Comparison of ENCODE assay signal across 8 cellular contexts in the genomic region with DNA sequence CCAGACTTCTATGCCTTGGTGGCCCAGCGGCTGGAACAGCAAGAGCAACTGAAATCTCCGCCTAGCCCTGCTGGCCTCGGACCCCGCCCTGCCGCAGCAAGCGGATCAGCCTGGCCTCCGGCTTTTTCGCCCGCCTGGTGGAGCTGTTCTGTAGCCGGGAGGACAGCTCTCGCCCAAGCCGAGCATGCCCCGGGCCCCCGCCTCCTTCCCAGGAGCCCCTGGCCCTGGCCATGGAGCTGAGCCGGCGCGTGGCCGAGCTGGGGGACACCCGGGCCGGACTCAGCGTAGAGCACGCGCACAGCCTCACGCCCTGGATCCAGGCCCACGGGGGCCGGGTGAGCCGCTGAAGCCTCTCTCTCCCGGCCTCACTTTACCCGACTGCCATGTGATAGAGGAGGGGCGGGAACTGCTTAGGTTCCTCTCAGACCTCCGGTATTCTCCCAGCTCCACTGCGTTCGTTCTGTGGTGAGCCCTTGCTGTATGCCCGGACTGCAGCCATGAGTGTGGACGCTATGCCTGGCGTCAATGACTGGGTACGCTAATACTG. TPM values are rescaled to one million over a fixed set of nuclear protein-coding genes. Genes with fewer than 3 reads are reported as not detected.
DNase-seq lines count a peak whose midpoint lies in the region; ATAC-seq and TF ChIP-seq lines count a peak whose summit lies in the region.

No MANE protein-coding gene starts in this region.

- intact Hi-C loops in esophagus squamous epithelium (cut with DNase I), result no loop called here
- intact Hi-C loops in transverse colon (cut with DNase I; ENCODE audit: low total_unique reads), result no loop called here

- no peaks in the 10 kb centered on the region for H3K36me3 Mint-ChIP-seq in neural crest cell (ENCODE audit: low read depth)

- 34 to 87% methylated on average over 3 to 6 of the region's 37 CpGs for WGBS in esophagus squamous epithelium, 2 donors
- WGBS in transverse colon (ENCODE audit: low coverage in 1 of 2), 2 donors, result 38% methylated on average over 37 of the region's 37 CpGs; no CpG with 5 or more reads in 1 of the 2 donors

- no peak overlapping the region for H3K27ac ChIP-seq in esophagus squamous epithelium
- no peak overlapping the region for H3K27ac ChIP-seq in transverse colon

- no peaks in the 10 kb centered on the region for H3K9me3 Mint-ChIP-seq in neural crest cell

- TF ChIP-seq EP300 in transverse colon (IDR thresholded peaks at IDR 0.05; ENCODE audit: low read depth), result no peak

- TF ChIP-seq POLR2A in esophagus squamous epithelium (IDR thresholded peaks at IDR 0.05), result no peak
- TF ChIP-seq POLR2A in transverse colon (IDR thresholded peaks at IDR 0.05), result no peak

- H3K4me1 ChIP-seq in esophagus squamous epithelium (peaks cover 0 to 8% (median 4%) of the 10 kb centered on the region in 3 donors), transverse colon (no peaks in the 10 kb centered on the region)

- H3K27me3 ChIP-seq in esophagus squamous epithelium (peaks cover 0 to 41% (median 0%) of the 10 kb centered on the region in 4 donors), transverse colon (peaks cover 30% of the 10 kb centered on the region)

- peaks cover 19% of the 10 kb centered on the region for H3K27me3 Mint-ChIP-seq in neural crest cell (ENCODE audit: low read depth)

- TF ChIP-seq CTCF in esophagus squamous epithelium (IDR thresholded peaks at IDR 0.05) (peak in 1 of 6 experiments; percentile 38), neural crest cell (conservative IDR thresholded peaks at IDR 0.05) (peak; percentile 47), transverse colon (IDR thresholded peaks at IDR 0.05) (peak in 1 of 5 experiments; percentile 16)

- H3K4me3 ChIP-seq in esophagus squamous epithelium (peak overlapping the region; percentile 6 to 54 (median 32)), transverse colon (peak overlapping the region in 2 of 4 donors; percentile 12 to 38)

- no peak for ATAC-seq in activated CD4-positive, CD25-positive, alpha-beta regulatory T cell treated with anti-CD3 and anti-CD28 coated beads, Interleukin-2, amount 50 U/mL, for 24 hours
- ATAC-seq in GM18907 (IDR thresholded peaks at IDR 0.05; ENCODE audit: unreplicated experiment), result no peak

- no peaks in the 10 kb centered on the region for H3K4me1 Mint-ChIP-seq in neural crest cell

- in situ Hi-C loops in transverse colon (cut with MboI; ENCODE audit: low pct_ligation_motif_present in 1 of 4, low pct_unique_long_range_greater_than_20kb in 1 of 4, low sequenced_read_pairs in 3 of 4), result no loop called here

- H3K4me3 Mint-ChIP-seq in neural crest cell, result no peak overlapping the region

- DNase-seq in EH (ENCODE audit: low read depth) (peak; percentile 51), NCI-H446 treated with DMSO at 0.1 percent for 48 hours (lab: John Stamatoyannopoulos, UW) (peak; percentile 28), esophagus squamous epithelium (lab: John Stamatoyannopoulos, UW) (no peak), neural crest cell (ENCODE audit: low read depth, low spot score) (peak; percentile 44), NCI-H1048 (lab: John Stamatoyannopoulos, UW) (no peak), transverse colon (no peak)

- no peak overlapping the region for H3K27ac Mint-ChIP-seq in neural crest cell (ENCODE audit: unreplicated experiment)

- no peaks in the 10 kb centered on the region for H3K36me3 ChIP-seq in esophagus squamous epithelium
- H3K36me3 ChIP-seq in transverse colon, result no peaks in the 10 kb centered on the region

- no peaks in the 10 kb centered on the region for H3K9me3 ChIP-seq in esophagus squamous epithelium
- H3K9me3 ChIP-seq in transverse colon, result no peaks in the 10 kb centered on the region

RNA-seq across cellular contexts. Expression of a gene that starts 24.1 kb away (rescaled TPM):
- total RNA-seq in esophagus squamous epithelium, result 100 to 1,000 TPM in 3 of 4 donors, 10 to 100 TPM in 1; 45.6 to 125 (median 104) TPM
- 107 TPM in 2 replicates for total RNA-seq in neural crest cell
- 10 to 100 TPM; 23.9 to 64.3 (median 37.4) TPM for total RNA-seq in transverse colon

Comparison
In these comparisons a context has a peak if more than half of its experiments do, and no peak if none do; other contexts are left out.
1. DNase-seq: peak in EH (single experiment), NCI-H446 treated with DMSO at 0.1 percent for 48 hours (single experiment) and neural crest cell (single experiment); none in esophagus squamous epithelium (single experiment), NCI-H1048 (single experiment) and transverse colon (single experiment).